Comparison of ENCODE assay signal across 10 cellular contexts in the genomic region with DNA sequence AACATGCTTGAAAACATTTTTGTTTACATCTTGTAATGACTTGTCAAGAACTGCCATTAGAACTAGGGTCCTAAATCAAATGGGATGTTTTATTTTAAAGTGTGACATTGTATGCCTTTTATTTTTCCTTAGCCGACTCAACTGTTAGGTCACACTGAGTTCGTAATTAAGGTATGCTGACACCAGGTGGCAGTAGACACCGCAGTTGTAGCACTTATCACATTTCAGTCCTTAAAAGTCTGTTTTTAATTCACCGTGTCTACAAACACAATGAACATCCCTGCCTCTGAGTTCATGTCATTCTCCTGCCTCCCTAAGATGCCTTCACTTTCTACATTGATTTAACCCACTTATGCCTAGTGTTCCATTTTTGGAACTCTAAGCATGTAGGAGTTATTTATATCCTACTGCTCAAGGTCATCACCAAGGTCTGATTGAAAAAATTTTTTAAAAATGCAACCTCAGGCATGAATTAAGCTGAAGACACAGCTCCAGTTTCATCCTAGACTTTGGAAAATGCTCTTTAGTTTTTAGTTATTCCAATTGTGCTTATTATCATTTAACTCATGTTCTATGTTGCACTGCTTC.
DNase-seq lines count a peak whose midpoint lies in the region; ATAC-seq, FAIRE-seq and TF ChIP-seq lines count a peak whose summit lies in the region.
"Had no signal": no experiment of that assay in that cellular context is flagged by ENCODE, and none has a peak within 500 bp of the region (broad histone marks: within the 10 kb centered on the region; RNA-seq: fewer than 3 reads in every experiment).

No MANE protein-coding gene starts in this region.

- no peaks in the 10 kb centered on the region for H3K9me3 ChIP-seq in right lobe of liver

- no peaks in the 10 kb centered on the region for H3K27me3 Mint-ChIP-seq in WTC11 (ENCODE audit: low read depth)

- no peaks in the 10 kb centered on the region for H3K36me3 ChIP-seq in right lobe of liver
- H3K36me3 ChIP-seq: BLaER1 treated with 17β-estradiol and CSF1 and Interleukin-3, amounts not matched to agents 10 nM and 100 nM had no signal

- 19% methylated on average over 4 of the region's 4 CpGs for WGBS in right lobe of liver (ENCODE audit: insufficient coverage, low coverage, low lambda C conversion rate, missing lambda C conversion rate)

- peak; percentile 10 for DNase-seq in NCI-H345 (lab: John Stamatoyannopoulos, UW)
- DNase-seq in NCI-H345 treated with DMSO at 0.1 percent for 48 hours (lab: John Stamatoyannopoulos, UW; ENCODE audit: unreplicated experiment): no peak
- DNase-seq in WTC11 (ENCODE audit: low spot score): peak; percentile 48
- no peak for DNase-seq in right lobe of liver
- no peak for DNase-seq in GM12891 (ENCODE audit: insufficient read length, low spot score)
- no peak for DNase-seq in NCI-H146 treated with DMSO at 0.1 percent for 48 hours (lab: John Stamatoyannopoulos, UW; ENCODE audit: unreplicated experiment)

- peak; percentile 62 for TF ChIP-seq RAD21 in Ishikawa (IDR thresholded peaks at IDR 0.05; ENCODE audit: low read depth)

- TF ChIP-seq POLR2A in right lobe of liver (IDR thresholded peaks at IDR 0.05): no peak
- no peak for TF ChIP-seq POLR2A in GM12891 (IDR thresholded peaks at IDR 0.05; ENCODE audit: low read depth, low read length)

- TF ChIP-seq CTCF in WTC11 (IDR thresholded peaks at IDR 0.05) (peak; percentile 57), right lobe of liver (IDR thresholded peaks at IDR 0.05) (peak; percentile 64 to 82 (median 68))

- POLR2A ChIA-PET in WTC11 (lab: Charles Lee): no interaction called here

- no peaks in the 10 kb centered on the region for H3K4me1 ChIP-seq in right lobe of liver

- FAIRE-seq in GM12891 (lab: Jason Lieb, UNC): no peak

- CTCF ChIA-PET in WTC11 (lab: Charles Lee): interaction anchor here (0.6 to 2.1 kb wide), 4 partner anchors 24 to 283 kb away, joined by 3 to 5 read pairs (median 4); no protein-coding TSS in a partner anchor

- peaks cover 7% of the 10 kb centered on the region; the same call in 1 of the 2 replicates for H3K36me3 Mint-ChIP-seq in WTC11

- H3K27ac ChIP-seq in right lobe of liver: no peak overlapping the region
- H3K27ac ChIP-seq: BLaER1 treated with 17β-estradiol and CSF1 and Interleukin-3, amounts not matched to agents 10 nM and 100 nM; skin epidermis had no signal

- peak; percentile 59 for ATAC-seq in WTC11
- ATAC-seq in right lobe of liver: peak; percentile 67 to 83 (median 72)
- no peak for ATAC-seq in HG02884 (IDR thresholded peaks at IDR 0.05; ENCODE audit: unreplicated experiment)

- no peak overlapping the region for H3K4me3 Mint-ChIP-seq in WTC11

- H3K27me3 ChIP-seq in right lobe of liver: no peaks in the 10 kb centered on the region
- H3K27me3 ChIP-seq: BLaER1 treated with 17β-estradiol and CSF1 and Interleukin-3, amounts not matched to agents 10 nM and 100 nM had no signal

- H3K9me3 Mint-ChIP-seq in WTC11: peaks cover 19% of the 10 kb centered on the region

- TF ChIP-seq EP300 in Ishikawa (IDR thresholded peaks at IDR 0.05; ENCODE audit: borderline replicate concordance): no peak

- no peak overlapping the region for H3K4me3 ChIP-seq in right lobe of liver
- H3K4me3 ChIP-seq: BLaER1 treated with 17β-estradiol and CSF1 and Interleukin-3, amounts not matched to agents 10 nM and 100 nM; skin epidermis had no signal

- intact Hi-C loops in right lobe of liver (cut with DNase I): no loop called here

- H3K27ac Mint-ChIP-seq in WTC11: no peak overlapping the region

- H3K4me1 Mint-ChIP-seq in WTC11: no peaks in the 10 kb centered on the region

TF ChIP-seq in Ishikawa, 13 proteins besides CTCF, POLR2A, EP300 and RAD21 (continues in another document):
- TF ChIP-seq, protein P1, sequence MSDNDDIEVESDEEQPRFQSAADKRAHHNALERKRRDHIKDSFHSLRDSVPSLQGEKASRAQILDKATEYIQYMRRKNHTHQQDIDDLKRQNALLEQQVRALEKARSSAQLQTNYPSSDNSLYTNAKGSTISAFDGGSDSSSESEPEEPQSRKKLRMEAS (IDR thresholded peaks at IDR 0.05): no peak
- TF ChIP-seq TCF12 (IDR thresholded peaks at IDR 0.05; ENCODE audit: low read depth): no peak
- no peak for TF ChIP-seq FOXM1 (IDR thresholded peaks at IDR 0.05; ENCODE audit: borderline replicate concordance, low read depth)
- no peak for TF ChIP-seq NFIC (IDR thresholded peaks at IDR 0.05)
- TF ChIP-seq, protein P2, sequence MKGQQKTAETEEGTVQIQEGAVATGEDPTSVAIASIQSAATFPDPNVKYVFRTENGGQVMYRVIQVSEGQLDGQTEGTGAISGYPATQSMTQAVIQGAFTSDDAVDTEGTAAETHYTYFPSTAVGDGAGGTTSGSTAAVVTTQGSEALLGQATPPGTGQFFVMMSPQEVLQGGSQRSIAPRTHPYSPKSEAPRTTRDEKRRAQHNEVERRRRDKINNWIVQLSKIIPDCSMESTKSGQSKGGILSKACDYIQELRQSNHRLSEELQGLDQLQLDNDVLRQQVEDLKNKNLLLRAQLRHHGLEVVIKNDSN (IDR thresholded peaks at IDR 0.05): no peak
- TF ChIP-seq TEAD4 (IDR thresholded peaks at IDR 0.05): no peak

TF ChIP-seq in WTC11, 78 proteins besides CTCF, POLR2A, EP300 and RAD21 (continues in another document):
- no peak for TF ChIP-seq OVOL2 (CRISPR knock-in tag; IDR thresholded peaks at IDR 0.05; ENCODE audit: borderline replicate concordance)
- no peak for TF ChIP-seq ZNF121 (CRISPR knock-in tag; IDR thresholded peaks at IDR 0.05)
- TF ChIP-seq GABPB1 (CRISPR knock-in tag; IDR thresholded peaks at IDR 0.05): no peak
- TF ChIP-seq, protein P3, sequence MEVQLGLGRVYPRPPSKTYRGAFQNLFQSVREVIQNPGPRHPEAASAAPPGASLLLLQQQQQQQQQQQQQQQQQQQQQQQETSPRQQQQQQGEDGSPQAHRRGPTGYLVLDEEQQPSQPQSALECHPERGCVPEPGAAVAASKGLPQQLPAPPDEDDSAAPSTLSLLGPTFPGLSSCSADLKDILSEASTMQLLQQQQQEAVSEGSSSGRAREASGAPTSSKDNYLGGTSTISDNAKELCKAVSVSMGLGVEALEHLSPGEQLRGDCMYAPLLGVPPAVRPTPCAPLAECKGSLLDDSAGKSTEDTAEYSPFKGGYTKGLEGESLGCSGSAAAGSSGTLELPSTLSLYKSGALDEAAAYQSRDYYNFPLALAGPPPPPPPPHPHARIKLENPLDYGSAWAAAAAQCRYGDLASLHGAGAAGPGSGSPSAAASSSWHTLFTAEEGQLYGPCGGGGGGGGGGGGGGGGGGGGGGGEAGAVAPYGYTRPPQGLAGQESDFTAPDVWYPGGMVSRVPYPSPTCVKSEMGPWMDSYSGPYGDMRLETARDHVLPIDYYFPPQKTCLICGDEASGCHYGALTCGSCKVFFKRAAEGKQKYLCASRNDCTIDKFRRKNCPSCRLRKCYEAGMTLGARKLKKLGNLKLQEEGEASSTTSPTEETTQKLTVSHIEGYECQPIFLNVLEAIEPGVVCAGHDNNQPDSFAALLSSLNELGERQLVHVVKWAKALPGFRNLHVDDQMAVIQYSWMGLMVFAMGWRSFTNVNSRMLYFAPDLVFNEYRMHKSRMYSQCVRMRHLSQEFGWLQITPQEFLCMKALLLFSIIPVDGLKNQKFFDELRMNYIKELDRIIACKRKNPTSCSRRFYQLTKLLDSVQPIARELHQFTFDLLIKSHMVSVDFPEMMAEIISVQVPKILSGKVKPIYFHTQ (CRISPR knock-in tag; IDR thresholded peaks at IDR 0.05): no peak
- TF ChIP-seq, protein P4, sequence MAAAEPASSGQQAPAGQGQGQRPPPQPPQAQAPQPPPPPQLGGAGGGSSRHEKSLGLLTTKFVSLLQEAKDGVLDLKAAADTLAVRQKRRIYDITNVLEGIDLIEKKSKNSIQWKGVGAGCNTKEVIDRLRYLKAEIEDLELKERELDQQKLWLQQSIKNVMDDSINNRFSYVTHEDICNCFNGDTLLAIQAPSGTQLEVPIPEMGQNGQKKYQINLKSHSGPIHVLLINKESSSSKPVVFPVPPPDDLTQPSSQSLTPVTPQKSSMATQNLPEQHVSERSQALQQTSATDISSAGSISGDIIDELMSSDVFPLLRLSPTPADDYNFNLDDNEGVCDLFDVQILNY (CRISPR knock-in tag; IDR thresholded peaks at IDR 0.05): no peak
- TF ChIP-seq RELA (CRISPR knock-in tag; IDR thresholded peaks at IDR 0.05; ENCODE audit: borderline replicate concordance): no peak

TF ChIP-seq in GM12891, 5 proteins besides CTCF, POLR2A, EP300 and RAD21:
- no peak for TF ChIP-seq SPI1 (IDR thresholded peaks at IDR 0.05; ENCODE audit: low read depth, low read length)
- no peak for TF ChIP-seq TAF1 (IDR thresholded peaks at IDR 0.05; ENCODE audit: low read depth, low read length)
- TF ChIP-seq PAX5 (IDR thresholded peaks at IDR 0.05; ENCODE audit: insufficient read depth, low read length, severe bottlenecking): no peak
- TF ChIP-seq POLR2AphosphoS5 (IDR thresholded peaks at IDR 0.05; ENCODE audit: low read depth, low read length): no peak
- no peak for TF ChIP-seq POU2F2 (IDR thresholded peaks at IDR 0.05; ENCODE audit: low read depth, low read length)
TF ChIP-seq in GM12891: peak in this region for 0.

Comparison
In these comparisons a context has a peak if more than half of its experiments do, and no peak if none do; other contexts are left out.
1. DNase-seq: peak in NCI-H345 (single experiment) and WTC11 (single experiment); none in NCI-H345 treated with DMSO at 0.1 percent for 48 hours (single experiment), right lobe of liver (0 of 3), GM12891 (single experiment) and NCI-H146 treated with DMSO at 0.1 percent for 48 hours (single experiment).